ENCODE assay signal across 7 cellular contexts in genomic region chr19:48975947-48976847, GRCh38. TPM values are rescaled to one million over a fixed set of nuclear protein-coding genes. Genes with fewer than 3 reads are reported as not detected.
A peak's percentile ranks its signal among the peaks of the same experiment; 100 is the strongest.
DNase-seq lines count a peak whose midpoint lies in the region; ATAC-seq lines count a peak whose summit lies in the region.

No MANE protein-coding gene starts in this region.

- no peaks in the 10 kb centered on the region for H3K9me3 Mint-ChIP-seq in activated CD4-positive, alpha-beta memory T cell treated with anti-CD3 and anti-CD28 coated beads for 36 hours
- H3K9me3 Mint-ChIP-seq in memory B cell = no peaks in the 10 kb centered on the region

- in situ Hi-C loops in KBM-7 (cut with MboI; ENCODE audit: low pct_unique_long_range_greater_than_20kb, low sequenced_read_pairs) = no loop called here

- no peak overlapping the region for H3K4me3 Mint-ChIP-seq in activated CD4-positive, alpha-beta memory T cell treated with anti-CD3 and anti-CD28 coated beads for 36 hours
- no peak overlapping the region for H3K4me3 Mint-ChIP-seq in memory B cell

- peaks cover 5% of the 10 kb centered on the region for H3K4me1 Mint-ChIP-seq in activated CD4-positive, alpha-beta memory T cell treated with anti-CD3 and anti-CD28 coated beads for 36 hours (ENCODE audit: low read depth)
- H3K4me1 Mint-ChIP-seq in memory B cell = peaks cover 3% of the 10 kb centered on the region

- intact Hi-C loops in activated CD4-positive, alpha-beta memory T cell treated with anti-CD3 and anti-CD28 coated beads for 36 hours (cut with micrococcal nuclease) = no loop called here

- peaks cover 18% of the 10 kb centered on the region for H3K36me3 Mint-ChIP-seq in activated CD4-positive, alpha-beta memory T cell treated with anti-CD3 and anti-CD28 coated beads for 36 hours
- peaks cover 12% of the 10 kb centered on the region for H3K36me3 Mint-ChIP-seq in memory B cell

- POLR2A ChIA-PET in activated CD4-positive, alpha-beta memory T cell treated with anti-CD3 and anti-CD28 coated beads for 36 hours (lab: Charles Lee) = interaction anchor here (1.6 kb wide), 1 partner anchor 8 kb away, joined by 5 read pairs; no protein-coding TSS in a partner anchor

- peak overlapping the region; percentile 19 for H3K27ac Mint-ChIP-seq in activated CD4-positive, alpha-beta memory T cell treated with anti-CD3 and anti-CD28 coated beads for 36 hours
- H3K27ac Mint-ChIP-seq in memory B cell = no peak overlapping the region

- H3K27me3 Mint-ChIP-seq in activated CD4-positive, alpha-beta memory T cell treated with anti-CD3 and anti-CD28 coated beads for 36 hours = no peaks in the 10 kb centered on the region
- H3K27me3 Mint-ChIP-seq in memory B cell = no peaks in the 10 kb centered on the region

- DNase-seq in ELF-1 (ENCODE audit: low read depth, low spot score) (peak; percentile 68), KBM-7 (peak; percentile 58), memory B cell (ENCODE audit: low spot score in 2 of 2) (no peak), NCI-H526 treated with DMSO at 0.1 percent for 48 hours (lab: John Stamatoyannopoulos, UW) (no peak)
- peak; percentile 47 for DNase-seq in activated CD4-positive, alpha-beta memory T cell treated with anti-CD3 and anti-CD28 coated beads for 36 hours

- CTCF ChIA-PET in activated CD4-positive, alpha-beta memory T cell treated with anti-CD3 and anti-CD28 coated beads for 36 hours (lab: Charles Lee) = interaction anchor here (1.0 to 2.6 kb wide), 6 partner anchors 11 to 187 kb away, joined by 3 to 14 read pairs (median 4); partner anchors contain the start of genes GYS1 and RUVBL2

- ATAC-seq in memory B cell (ENCODE audit: low read depth) (peak; percentile 73), GM19395 (IDR thresholded peaks at IDR 0.05; ENCODE audit: unreplicated experiment) (no peak), HG02852 (IDR thresholded peaks at IDR 0.05; ENCODE audit: unreplicated experiment) (no peak)

RNA-seq across cellular contexts. Expression of gene FTL, which starts 11.1 kb away (rescaled TPM):
- total RNA-seq in activated CD4-positive, alpha-beta memory T cell treated with anti-CD3 and anti-CD28 coated beads for 36 hours = 100 to 1,000 TPM; 870 to 900 TPM

RNA-seq across cellular contexts. Expression of gene GYS1, which starts 16.9 kb away (rescaled TPM):
- total RNA-seq in activated CD4-positive, alpha-beta memory T cell treated with anti-CD3 and anti-CD28 coated beads for 36 hours = 10 to 100 TPM; 42.2 to 47.6 TPM

RNA-seq across cellular contexts. Expression of gene RUVBL2, which starts 17.5 kb away (rescaled TPM):
- total RNA-seq in activated CD4-positive, alpha-beta memory T cell treated with anti-CD3 and anti-CD28 coated beads for 36 hours = 100 to 1,000 TPM; 107 to 109 TPM

RNA-seq across cellular contexts. Expression of gene BAX, which starts 21.5 kb away (rescaled TPM):
- total RNA-seq in activated CD4-positive, alpha-beta memory T cell treated with anti-CD3 and anti-CD28 coated beads for 36 hours = 100 to 1,000 TPM; 173 to 181 TPM

RNA-seq across cellular contexts. Expression of gene LHB, which starts 40.7 kb away (rescaled TPM):
- under 1 TPM in 1 of 2 experiments, not detected in 1; 0.48 TPM for total RNA-seq in activated CD4-positive, alpha-beta memory T cell treated with anti-CD3 and anti-CD28 coated beads for 36 hours

Comparison
In these comparisons a context has a peak if more than half of its experiments do, and no peak if none do; other contexts are left out.
1. DNase-seq: peak in ELF-1 (single experiment), KBM-7 (single experiment) and activated CD4-positive, alpha-beta memory T cell treated with anti-CD3 and anti-CD28 coated beads for 36 hours (single experiment); none in memory B cell (0 of 2) and NCI-H526 treated with DMSO at 0.1 percent for 48 hours (single experiment).